In the genomic region with DNA sequence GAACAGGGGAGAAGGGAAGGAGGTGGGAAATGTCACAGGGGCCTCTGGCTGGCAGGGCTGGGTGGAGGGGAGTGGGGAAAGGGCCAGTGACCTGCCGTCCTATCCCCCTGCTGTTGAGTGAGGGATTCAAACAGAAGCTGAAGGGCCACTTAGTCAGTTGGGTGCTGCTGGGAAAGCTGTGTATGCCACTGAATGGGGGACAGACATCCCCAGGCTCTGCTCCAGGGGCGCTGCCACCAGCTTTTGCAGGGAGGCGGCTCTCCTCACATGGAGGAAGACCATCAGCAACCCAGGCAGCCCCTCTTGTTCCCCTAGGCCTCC, we compare ENCODE assay signal across 20 cellular contexts.
"Had no signal": no experiment of that assay in that cellular context is flagged by ENCODE, and none has a peak within 500 bp of the region (broad histone marks: within the 10 kb centered on the region; RNA-seq: fewer than 3 reads in every experiment).

No MANE protein-coding gene starts in this region.

- DNase-seq: activated CD4-positive, CD25-positive, alpha-beta regulatory T cell; activated CD8-positive, alpha-beta memory T cell treated with anti-CD3 and anti-CD28 coated beads for 24 hours; activated T-cell treated with anti-CD3 and anti-CD28 coated beads, Interleukin-2, amount 50 U/mL, for 4 hours; brain microvascular endothelial cell; cerebellar nuclear complex; KG1; NCI-H1092; NCI-H1417; NCI-H1930; NCI-H2171; NCI-H226; NK-92 treated with Interleukin-12 subunit alpha and Interleukin-12 subunit beta, amount 100 ng/mL, for 24 hours; OCI-M1; Peyer's patch; SHP77; SW 1271 had no signal

- H3K27me3 ChIP-seq: SJSA1 had no signal

- H3K9me3 ChIP-seq: Peyer's patch, SJSA1 had no signal

- H3K27ac ChIP-seq: brain microvascular endothelial cell, cardiac muscle cell, Peyer's patch, SJSA1 had no signal

- FAIRE-seq: colon had no signal

- ATAC-seq: SK-N-SH treated with all-trans-retinoic acid at 6 μM for 48 hours had no signal

- H3K36me3 ChIP-seq: brain microvascular endothelial cell, cardiac muscle cell, Peyer's patch, SJSA1 had no signal

- H3K4me1 ChIP-seq: SJSA1 had no signal

- H3K4me3 ChIP-seq: cardiac muscle cell, Peyer's patch, SJSA1 had no signal
